1 cellular context compared by ENCODE assay signal in genomic region chr16:87858151-87858993, GRCh38.
TF ChIP-seq lines count a peak whose summit lies in the region.

No MANE protein-coding gene starts in this region.

TF ChIP-seq in K562, 482 proteins besides CTCF, POLR2A, EP300 and RAD21:
- TF ChIP-seq ZFP36 (IDR thresholded peaks at IDR 0.05; ENCODE audit: low read depth, low read length, partially characterized antibody) (peak; percentile 86), RCOR1 (IDR thresholded peaks at IDR 0.05; ENCODE audit: borderline replicate concordance in 1 of 2, low read depth in 2 of 2, low read length in 2 of 2) (peak in 1 of 2 experiments; percentile 53; a peak in 1 of 4 replicates), PTBP1 (IDR thresholded peaks at IDR 0.05; ENCODE audit: low read depth, low read length) (0 out of 2 replicates have a peak, but pooled peaks have one; percentile 73), ZBTB33 (CRISPR knock-in tag; IDR thresholded peaks at IDR 0.05) (peak; percentile 99), PKNOX1 (IDR thresholded peaks at IDR 0.05) (peak; percentile 20; the same call in 1 of the 2 replicates), BRD9 (IDR thresholded peaks at IDR 0.05; ENCODE audit: low read depth, partially characterized antibody) (peak; percentile 92), ADNP (tag; IDR thresholded peaks at IDR 0.05) (peak; percentile 79), HDAC2 (IDR thresholded peaks at IDR 0.05) (0 out of 2 replicates have a peak, but pooled peaks have one; percentile 34), CBX1 (IDR thresholded peaks at IDR 0.05; ENCODE audit: low read depth) (0 out of 2 replicates have a peak, but pooled peaks have one; percentile 60), KDM1A (IDR thresholded peaks at IDR 0.05) (peak; percentile 57 to 86; a peak in 3 of 4 replicates), CBFA2T2 (conservative IDR thresholded peaks at IDR 0.05) (0 out of 2 replicates have a peak, but pooled peaks have one; percentile 9), RBFOX2 (IDR thresholded peaks at IDR 0.05; ENCODE audit: low read depth, low read length) (peak; percentile 26; the same call in 1 of the 2 replicates), BCOR (IDR thresholded peaks at IDR 0.05) (peak; percentile 93), SMARCA5 (IDR thresholded peaks at IDR 0.05) (peak; percentile 82)
